In the genomic region with DNA sequence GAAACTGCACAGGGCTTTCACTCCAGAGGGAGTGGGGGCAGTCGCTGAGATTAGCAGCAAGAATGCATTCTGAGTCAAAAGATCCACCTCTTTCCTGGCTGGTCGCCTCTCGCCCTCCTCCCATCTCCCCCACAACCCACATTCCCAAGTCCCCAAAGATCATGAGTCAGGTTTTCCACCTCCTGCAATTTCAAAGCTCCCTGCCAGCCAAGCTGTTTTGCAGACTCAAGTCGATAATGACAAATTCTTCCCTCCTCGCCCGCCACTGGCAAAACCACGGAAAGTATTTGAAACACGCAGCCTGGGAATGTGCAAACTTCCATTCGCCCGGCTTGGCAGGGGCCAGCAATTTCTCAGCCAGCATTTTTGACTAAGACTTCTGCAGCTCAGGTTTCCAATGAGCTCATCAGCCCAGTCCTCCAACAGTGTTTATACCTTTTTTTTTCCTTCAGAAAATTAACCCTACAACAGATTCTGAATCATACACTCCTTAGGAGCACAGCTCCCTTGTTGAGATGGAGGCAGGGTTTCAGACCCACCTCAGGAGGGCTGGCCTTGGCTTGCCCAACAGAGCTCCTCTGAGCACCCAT, we compare ENCODE assay signal across 8 cellular contexts.
DNase-seq lines count a peak whose midpoint lies in the region; ATAC-seq and TF ChIP-seq lines count a peak whose summit lies in the region.

No MANE protein-coding gene starts in this region.

- H3K4me3 Mint-ChIP-seq in HFFc6: peak overlapping the region; percentile 61
- H3K4me3 Mint-ChIP-seq in activated naive CD8-positive, alpha-beta T cell treated with anti-CD3 and anti-CD28 coated beads, Interleukin-2, amount 50 U/mL, for 24 hours: peak overlapping the region; percentile 20

- no peaks in the 10 kb centered on the region for H3K4me1 ChIP-seq in prostate gland (replicated peaks)

- H3K36me3 ChIP-seq in prostate gland: no peaks in the 10 kb centered on the region

- intact Hi-C loops in left cardiac atrium (cut with DNase I): no loop called here
- intact Hi-C loops in prostate gland (cut with DNase I): loop anchor here (10.0 kb wide), 1 partner anchor 311 kb away; no protein-coding TSS in a partner anchor

- DNase-seq in HFFc6 (peak; percentile 100), left cardiac atrium (peak; percentile 93), prostate gland (ENCODE audit: low spot score) (peak; percentile 77), DMS153 treated with DMSO at 0.1 percent for 48 hours (lab: John Stamatoyannopoulos, UW; ENCODE audit: unreplicated experiment) (no peak), NCI-H1436 (lab: John Stamatoyannopoulos, UW) (no peak)
- DNase-seq in activated naive CD8-positive, alpha-beta T cell treated with anti-CD3 and anti-CD28 coated beads, Interleukin-2, amount 50 U/mL, for 24 hours: no peak
- no peak for DNase-seq in stimulated activated naive CD4-positive, alpha-beta T cell treated with Interleukin-2 at 50 U/mL for 16 hours (lab: John Stamatoyannopoulos, UW)
- DNase-seq in activated T-cell treated with anti-CD3 and anti-CD28 coated beads, Interleukin-2, amount 50 U/mL, for 1 hour: no peak

- TF ChIP-seq CTCF in HFFc6 (IDR thresholded peaks at IDR 0.05) (no peak), prostate gland (IDR thresholded peaks at IDR 0.05) (no peak)

- peaks cover 67% of the 10 kb centered on the region for H3K4me1 Mint-ChIP-seq in HFFc6 (ENCODE audit: low read depth)
- peaks cover 12% of the 10 kb centered on the region for H3K4me1 Mint-ChIP-seq in activated naive CD8-positive, alpha-beta T cell treated with anti-CD3 and anti-CD28 coated beads, Interleukin-2, amount 50 U/mL, for 24 hours

- H3K27me3 Mint-ChIP-seq in HFFc6 (ENCODE audit: insufficient read depth): peaks cover 12% of the 10 kb centered on the region
- H3K27me3 Mint-ChIP-seq in activated naive CD8-positive, alpha-beta T cell treated with anti-CD3 and anti-CD28 coated beads, Interleukin-2, amount 50 U/mL, for 24 hours: peaks cover 6% of the 10 kb centered on the region

- H3K27ac ChIP-seq in prostate gland: peak overlapping the region in 1 of 2 donors; percentile 12

- peaks cover 6% of the 10 kb centered on the region; the same call in 1 of the 2 replicates for H3K36me3 Mint-ChIP-seq in HFFc6 (ENCODE audit: low read depth)
- no peaks in the 10 kb centered on the region for H3K36me3 Mint-ChIP-seq in activated naive CD8-positive, alpha-beta T cell treated with anti-CD3 and anti-CD28 coated beads, Interleukin-2, amount 50 U/mL, for 24 hours (ENCODE audit: low read depth)

- H3K9me3 ChIP-seq in prostate gland: no peaks in the 10 kb centered on the region

- H3K9me3 Mint-ChIP-seq in HFFc6: no peaks in the 10 kb centered on the region
- H3K9me3 Mint-ChIP-seq in activated naive CD8-positive, alpha-beta T cell treated with anti-CD3 and anti-CD28 coated beads, Interleukin-2, amount 50 U/mL, for 24 hours: no peaks in the 10 kb centered on the region

- H3K4me3 ChIP-seq in prostate gland: no peak overlapping the region

- ATAC-seq in activated naive CD8-positive, alpha-beta T cell treated with anti-CD3 and anti-CD28 coated beads, Interleukin-2, amount 50 U/mL, for 24 hours: peak; percentile 48
- peak; percentile 87 to 92 for ATAC-seq in left cardiac atrium

- 5% methylated on average over 10 of the region's 10 CpGs for WGBS in prostate gland

- no peaks in the 10 kb centered on the region for H3K27me3 ChIP-seq in prostate gland (replicated peaks; ENCODE audit: insufficient read depth)

- TF ChIP-seq POLR2A in prostate gland (IDR thresholded peaks at IDR 0.05): no peak

- peak overlapping the region; percentile 95 for H3K27ac Mint-ChIP-seq in HFFc6
- H3K27ac Mint-ChIP-seq in activated naive CD8-positive, alpha-beta T cell treated with anti-CD3 and anti-CD28 coated beads, Interleukin-2, amount 50 U/mL, for 24 hours: peak overlapping the region; percentile 62

Comparison
In these comparisons a context has a peak if more than half of its experiments do, and no peak if none do; other contexts are left out.
1. DNase-seq: peak in HFFc6 (single experiment), left cardiac atrium (single experiment) and prostate gland (single experiment); none in activated naive CD8-positive, alpha-beta T cell treated with anti-CD3 and anti-CD28 coated beads, Interleukin-2, amount 50 U/mL, for 24 hours (single experiment), DMS153 treated with DMSO at 0.1 percent for 48 hours (single experiment), NCI-H1436 (single experiment), stimulated activated naive CD4-positive, alpha-beta T cell treated with Interleukin-2 at 50 U/mL for 16 hours (single experiment) and activated T-cell treated with anti-CD3 and anti-CD28 coated beads, Interleukin-2, amount 50 U/mL, for 1 hour (single experiment).